Comparison of ENCODE assay signal across 10 cellular contexts in the genomic region with DNA sequence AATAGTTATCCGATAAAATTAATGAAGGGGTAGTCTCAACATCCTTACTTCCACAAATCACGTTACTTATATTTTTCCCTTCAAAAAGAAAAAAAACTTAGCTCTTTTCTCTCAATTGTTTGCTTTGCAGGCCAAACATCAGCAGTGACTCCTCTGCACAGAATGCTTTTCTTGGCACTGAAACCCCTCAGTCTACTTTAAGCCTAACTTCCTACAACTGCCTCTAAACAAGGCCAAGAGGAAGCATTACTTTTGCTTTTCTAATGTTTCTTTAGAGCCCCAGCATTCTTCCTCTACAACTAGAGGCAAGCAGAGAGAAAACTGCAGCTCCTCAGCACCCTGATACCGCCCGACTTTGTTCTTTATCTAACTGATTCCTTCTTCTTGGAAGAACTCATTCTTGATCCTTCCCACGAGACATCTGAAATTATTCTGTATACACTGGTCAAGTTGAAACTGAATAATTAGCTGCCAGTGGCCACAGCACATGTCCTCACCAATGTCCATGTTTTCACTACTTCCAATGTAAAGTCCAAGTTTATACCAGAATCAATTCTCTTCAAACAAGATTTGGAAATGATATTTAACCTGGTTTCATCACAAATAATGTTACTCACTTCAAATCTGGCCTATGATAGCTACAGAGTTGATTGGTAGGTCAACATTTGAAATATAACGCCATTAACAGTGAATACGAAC. TPM values are rescaled to one million over a fixed set of nuclear protein-coding genes. Genes with fewer than 3 reads are reported as not detected.
DNase-seq lines count a peak whose midpoint lies in the region; ATAC-seq and TF ChIP-seq lines count a peak whose summit lies in the region.
"Had no signal": no experiment of that assay in that cellular context is flagged by ENCODE, and none has a peak within 500 bp of the region (broad histone marks: within the 10 kb centered on the region; RNA-seq: fewer than 3 reads in every experiment).

No MANE protein-coding gene starts in this region.

- peak; percentile 55 for DNase-seq in Ammon's horn (ENCODE audit: low spot score)
- DNase-seq in RPMI7951 (ENCODE audit: low read depth), result peak; percentile 12
- peak; percentile 87 for DNase-seq in fibroblast of mammary gland (ENCODE audit: low read depth)
- peak; percentile 77 for DNase-seq in osteoblast (ENCODE audit: insufficient read length, low spot score, missing footprints)
- DNase-seq in NCI-H2081 treated with DMSO at 0.1 percent for 48 hours (lab: John Stamatoyannopoulos, UW), result no peak
- no peak for DNase-seq in stimulated activated naive CD8-positive, alpha-beta T cell treated with anti-CD3 and anti-CD28 coated beads, Interleukin-15, amount 100 ng/mL, for 72 hours
- DNase-seq: activated CD4-positive, alpha-beta T cell treated with anti-CD3 and anti-CD28 coated beads for 48 hours had no signal

- no peaks in the 10 kb centered on the region for H4K20me1 ChIP-seq in osteoblast (ENCODE audit: insufficient read depth, low read length)

- no peaks in the 10 kb centered on the region for H3K9me3 Mint-ChIP-seq in stimulated activated naive CD8-positive, alpha-beta T cell treated with anti-CD3 and anti-CD28 coated beads, Interleukin-15, amount 100 ng/mL, for 72 hours

- no peaks in the 10 kb centered on the region for H3K27me3 ChIP-seq in osteoblast (ENCODE audit: insufficient read depth, low read length)

- H3K4me3 ChIP-seq in fibroblast of mammary gland (ENCODE audit: control insufficient read depth, low read depth, low read length) (no peak overlapping the region), osteoblast (ENCODE audit: insufficient read depth, low read length) (peak overlapping the region; percentile 59)

- peak overlapping the region; percentile 88 for H3K27ac ChIP-seq in osteoblast (ENCODE audit: low read depth, low read length)
- H3K27ac ChIP-seq: parathyroid adenoma had no signal

- peak overlapping the region in 1 of 2 donors; percentile 51 for H3K27ac Mint-ChIP-seq in stimulated activated naive CD8-positive, alpha-beta T cell treated with anti-CD3 and anti-CD28 coated beads, Interleukin-15, amount 100 ng/mL, for 72 hours

- peaks cover 20% of the 10 kb centered on the region for H3K4me1 ChIP-seq in osteoblast (ENCODE audit: insufficient read depth, low read length)

- TF ChIP-seq CTCF in fibroblast of mammary gland (conservative IDR thresholded peaks at IDR 0.05; ENCODE audit: control insufficient read depth, insufficient read depth, low read depth, low read length), result no peak
- TF ChIP-seq CTCF in osteoblast (IDR thresholded peaks at IDR 0.05; ENCODE audit: extremely low read depth, low read depth, low read length), result no peak

- H3K4me2 ChIP-seq in osteoblast (ENCODE audit: insufficient read depth, low read length), result peak overlapping the region; percentile 89

- no peaks in the 10 kb centered on the region for H3K9me3 ChIP-seq in osteoblast (ENCODE audit: low read depth, low read length)

- no peaks in the 10 kb centered on the region for H3K4me1 Mint-ChIP-seq in stimulated activated naive CD8-positive, alpha-beta T cell treated with anti-CD3 and anti-CD28 coated beads, Interleukin-15, amount 100 ng/mL, for 72 hours

- no peak overlapping the region for H2AFZ ChIP-seq in osteoblast (ENCODE audit: low read length)
- H2AFZ ChIP-seq: parathyroid adenoma had no signal

- no peaks in the 10 kb centered on the region for H3K36me3 ChIP-seq in osteoblast (ENCODE audit: insufficient read depth, low read length)

- no peaks in the 10 kb centered on the region for H3K79me2 ChIP-seq in osteoblast (ENCODE audit: insufficient read depth, low read length)
- H3K79me2 ChIP-seq: parathyroid adenoma had no signal

- no peak overlapping the region for H3K4me3 Mint-ChIP-seq in stimulated activated naive CD8-positive, alpha-beta T cell treated with anti-CD3 and anti-CD28 coated beads, Interleukin-15, amount 100 ng/mL, for 72 hours

- H3K27me3 Mint-ChIP-seq in stimulated activated naive CD8-positive, alpha-beta T cell treated with anti-CD3 and anti-CD28 coated beads, Interleukin-15, amount 100 ng/mL, for 72 hours, result no peaks in the 10 kb centered on the region

- no peak for ATAC-seq in GM18870 (IDR thresholded peaks at IDR 0.05; ENCODE audit: unreplicated experiment)
- no peak for ATAC-seq in stimulated activated naive CD8-positive, alpha-beta T cell treated with anti-CD3 and anti-CD28 coated beads, Interleukin-15, amount 100 ng/mL, for 72 hours
- ATAC-seq in GM21390 (IDR thresholded peaks at IDR 0.05; ENCODE audit: unreplicated experiment), result no peak

RNA-seq across cellular contexts. Expression of gene DTNB, which starts 55.3 kb away (rescaled TPM):
- total RNA-seq in RPMI7951 (2014; rRNA removed; shearing (Covaris generic)), result 4.8 and 8.4 TPM in 2 replicates
- 9.8 and 13.3 TPM in 2 replicates for total RNA-seq in osteoblast

Comparison
In these comparisons a context has a peak if more than half of its experiments do, and no peak if none do; other contexts are left out.
1. DNase-seq: peak in Ammon's horn (single experiment), RPMI7951 (single experiment), fibroblast of mammary gland (single experiment) and osteoblast (single experiment); none in NCI-H2081 treated with DMSO at 0.1 percent for 48 hours (single experiment) and stimulated activated naive CD8-positive, alpha-beta T cell treated with anti-CD3 and anti-CD28 coated beads, Interleukin-15, amount 100 ng/mL, for 72 hours (0 of 2).